10 cellular contexts compared by ENCODE assay signal in genomic region chr2:54635554-54636152, GRCh38.
A peak's percentile ranks its signal among the peaks of the same experiment; 100 is the strongest.
DNase-seq lines count a peak whose midpoint lies in the region; ATAC-seq and TF ChIP-seq lines count a peak whose summit lies in the region.
"Had no signal": no experiment of that assay in that cellular context is flagged by ENCODE, and none has a peak within 500 bp of the region (broad histone marks: within the 10 kb centered on the region; RNA-seq: fewer than 3 reads in every experiment).

No MANE protein-coding gene starts in this region.

- H3K27ac ChIP-seq in caudate nucleus (ENCODE audit: low read depth, low read length) (peak overlapping the region; percentile 63), upper lobe of left lung (peak overlapping the region; percentile 56 to 90 (median 83))

- peak overlapping the region; percentile 87 for H3K27ac Mint-ChIP-seq in activated naive CD4-positive, alpha-beta T cell treated with anti-CD3 and anti-CD28 coated beads for 36 hours
- peak overlapping the region; percentile 93 for H3K27ac Mint-ChIP-seq in memory B cell

- CTCF ChIA-PET in activated naive CD4-positive, alpha-beta T cell treated with anti-CD3 and anti-CD28 coated beads for 36 hours (lab: Charles Lee), result no interaction called here

- WGBS in upper lobe of left lung, 2 donors, result 36 to 54% methylated on average over 3 of the region's 3 CpGs

- no peak for TF ChIP-seq CTCF in upper lobe of left lung (IDR thresholded peaks at IDR 0.05)

- H3K9me3 Mint-ChIP-seq in activated naive CD4-positive, alpha-beta T cell treated with anti-CD3 and anti-CD28 coated beads for 36 hours, result no peaks in the 10 kb centered on the region
- H3K9me3 Mint-ChIP-seq in memory B cell, result no peaks in the 10 kb centered on the region

- intact Hi-C loops in activated naive CD4-positive, alpha-beta T cell treated with anti-CD3 and anti-CD28 coated beads for 36 hours (cut with micrococcal nuclease), result no loop called here

- H3K4me3 ChIP-seq in upper lobe of left lung, result no peak overlapping the region

- H3K4me1 ChIP-seq in upper lobe of left lung, result peaks cover 44 to 85% (median 65%) of the 10 kb centered on the region in 4 donors

- peaks cover 28 to 90% (median 57%) of the 10 kb centered on the region in 4 donors for H3K36me3 ChIP-seq in upper lobe of left lung

- H3K27me3 ChIP-seq in upper lobe of left lung, result no peaks in the 10 kb centered on the region

- H3K4me1 Mint-ChIP-seq in activated naive CD4-positive, alpha-beta T cell treated with anti-CD3 and anti-CD28 coated beads for 36 hours (ENCODE audit: low read depth), result peaks cover 36% of the 10 kb centered on the region
- H3K4me1 Mint-ChIP-seq in memory B cell, result peaks cover 34% of the 10 kb centered on the region

- no peaks in the 10 kb centered on the region for H3K27me3 Mint-ChIP-seq in activated naive CD4-positive, alpha-beta T cell treated with anti-CD3 and anti-CD28 coated beads for 36 hours (ENCODE audit: low read depth)
- no peaks in the 10 kb centered on the region for H3K27me3 Mint-ChIP-seq in memory B cell

- DNase-seq in activated naive CD4-positive, alpha-beta T cell treated with anti-CD3 and anti-CD28 coated beads for 36 hours, result no peak
- no peak for DNase-seq in activated naive CD4-positive, alpha-beta T cell treated with anti-CD3 and anti-CD28 coated beads, Interleukin-2, amount 50 U/mL, for 16 hours
- DNase-seq in caudate nucleus (lab: John Stamatoyannopoulos, UW), result no peak
- DNase-seq in memory B cell (ENCODE audit: low spot score in 2 of 2), result no peak
- DNase-seq in upper lobe of left lung, result no peak
- no peak for DNase-seq in HCEC 1CT
- DNase-seq in putamen (ENCODE audit: low spot score), result no peak
- DNase-seq: NCI-H1694 treated with DMSO at 0.1 percent for 48 hours, T1000 had no signal

- H3K9me3 ChIP-seq in upper lobe of left lung, result no peaks in the 10 kb centered on the region

- no peak overlapping the region for H3K4me3 Mint-ChIP-seq in activated naive CD4-positive, alpha-beta T cell treated with anti-CD3 and anti-CD28 coated beads for 36 hours
- H3K4me3 Mint-ChIP-seq in memory B cell, result peak overlapping the region; percentile 57

- TF ChIP-seq EP300 in upper lobe of left lung (IDR thresholded peaks at IDR 0.05), result no peak

- TF ChIP-seq POLR2A in upper lobe of left lung (IDR thresholded peaks at IDR 0.05), result no peak

- no peak for ATAC-seq in memory B cell (ENCODE audit: low read depth)
- no peak for ATAC-seq in upper lobe of left lung (ENCODE audit: low FRiP score in 2 of 2)
- ATAC-seq in HG03439 (IDR thresholded peaks at IDR 0.05; ENCODE audit: unreplicated experiment), result no peak

- H3K36me3 Mint-ChIP-seq in activated naive CD4-positive, alpha-beta T cell treated with anti-CD3 and anti-CD28 coated beads for 36 hours (ENCODE audit: low read depth), result peaks cover 34% of the 10 kb centered on the region
- H3K36me3 Mint-ChIP-seq in memory B cell, result peaks cover 25% of the 10 kb centered on the region
